Comparison of ENCODE assay signal across 10 cellular contexts in genomic region chr1:184953600-184954219, GRCh38. TPM values are rescaled to one million over a fixed set of nuclear protein-coding genes. Genes with fewer than 3 reads are reported as not detected.
A peak's percentile ranks its signal among the peaks of the same experiment; 100 is the strongest.
DNase-seq lines count a peak whose midpoint lies in the region; ATAC-seq and TF ChIP-seq lines count a peak whose summit lies in the region.
"Had no signal": no experiment of that assay in that cellular context is flagged by ENCODE, and none has a peak within 500 bp of the region (broad histone marks: within the 10 kb centered on the region; RNA-seq: fewer than 3 reads in every experiment).

No MANE protein-coding gene starts in this region.

- no peaks in the 10 kb centered on the region for H3K27me3 Mint-ChIP-seq in chondrocyte (ENCODE audit: low read depth)

- H3K4me1 Mint-ChIP-seq in chondrocyte (ENCODE audit: low read depth): peaks cover 20% of the 10 kb centered on the region

- no peaks in the 10 kb centered on the region for H3K9me3 ChIP-seq in psoas muscle
- H3K9me3 ChIP-seq: colonic mucosa had no signal

- ATAC-seq in psoas muscle (no peak), GM18909 (IDR thresholded peaks at IDR 0.05; ENCODE audit: poor library complexity, unreplicated experiment) (no peak)

- no peak overlapping the region for H3K4me3 Mint-ChIP-seq in chondrocyte (ENCODE audit: unreplicated experiment)

- H3K36me3 Mint-ChIP-seq in chondrocyte (ENCODE audit: low read depth): peaks cover 6% of the 10 kb centered on the region

- intact Hi-C loops in psoas muscle (cut with DNase I): loop anchor here in 1 of 2 donors (5.0 kb wide), 1 partner anchor 46 kb away; no protein-coding TSS in a partner anchor

- no peaks in the 10 kb centered on the region for H3K27me3 ChIP-seq in psoas muscle (ENCODE audit: insufficient read depth in 3 of 3, low read length in 2 of 3)
- H3K27me3 ChIP-seq: colonic mucosa had no signal

- peaks cover 8% of the 10 kb centered on the region for H3K4me1 ChIP-seq in psoas muscle
- H3K4me1 ChIP-seq: colonic mucosa had no signal

- H3K27ac ChIP-seq in psoas muscle: peak overlapping the region; percentile 6
- H3K27ac ChIP-seq: colonic mucosa had no signal

- H3K27ac Mint-ChIP-seq in chondrocyte (ENCODE audit: unreplicated experiment): peak overlapping the region; percentile 24

- 69 to 77% (median 73%) methylated on average over 6 of the region's 6 CpGs for WGBS in psoas muscle, 3 donors

- DNase-seq in GM03348 (ENCODE audit: low spot score) (peak; percentile 43), NCI-H460 (ENCODE audit: extremely low read depth, low read depth) (peak; percentile 38), chondrocyte (ENCODE audit: low spot score) (no peak), psoas muscle (no peak), SKM-1 (lab: John Stamatoyannopoulos, UW; ENCODE audit: unreplicated experiment) (no peak), NCI-H510A treated with DMSO at 0.1 percent for 48 hours (lab: John Stamatoyannopoulos, UW) (no peak)
- DNase-seq: colonic mucosa; kidney; stimulated activated naive CD4-positive, alpha-beta T cell treated with Interleukin-2 at 50 U/mL for 16 hours had no signal

- no peaks in the 10 kb centered on the region for H3K9me3 Mint-ChIP-seq in chondrocyte (ENCODE audit: low read depth)

- H3K4me3 ChIP-seq in psoas muscle: no peak overlapping the region
- H3K4me3 ChIP-seq: colonic mucosa had no signal

- H3K36me3 ChIP-seq in psoas muscle (ENCODE audit: insufficient read depth in 1 of 2, low read depth in 1 of 2): peaks cover 0 to 4% of the 10 kb centered on the region in 2 donors
- H3K36me3 ChIP-seq: colonic mucosa had no signal

- TF ChIP-seq CTCF in chondrocyte (IDR thresholded peaks at IDR 0.05) (no peak), psoas muscle (IDR thresholded peaks at IDR 0.05) (no peak)

RNA-seq across cellular contexts. Expression of gene NIBAN1, which starts 20.6 kb away (rescaled TPM):
- total RNA-seq in NCI-H460 (2014; rRNA removed; shearing (Covaris generic)): 154 and 171 TPM in 2 replicates
- polyA plus RNA-seq in NCI-H460 (2014; cell fraction: nucleus; rRNA removed): 11.3 and 14.2 TPM in 2 replicates
- total RNA-seq in chondrocyte: 22.6 to 101 TPM (median 98.7 TPM) in 3 replicates
- total RNA-seq in psoas muscle: 100 to 1,000 TPM in 2 of 4 donors, 10 to 100 TPM in 2; 50.6 to 112 (median 98.0) TPM
- polyA plus RNA-seq in psoas muscle: 10 to 100 TPM in 2 of 3 donors, 1 to 10 TPM in 1; 9.0 to 25.0 (median 10.7) TPM

Comparison
In these comparisons a context has a peak if more than half of its experiments do, and no peak if none do; other contexts are left out.
1. DNase-seq: peak in GM03348 (single experiment) and NCI-H460 (single experiment); none in chondrocyte (single experiment), psoas muscle (0 of 2), SKM-1 (single experiment) and NCI-H510A treated with DMSO at 0.1 percent for 48 hours (single experiment).